16 cellular contexts compared by ENCODE assay signal in genomic region chr3:54157860-54158259, GRCh38. TPM values are rescaled to one million over a fixed set of nuclear protein-coding genes. Genes with fewer than 3 reads are reported as not detected.
A peak's percentile ranks its signal among the peaks of the same experiment; 100 is the strongest.
DNase-seq lines count a peak whose midpoint lies in the region; ATAC-seq and TF ChIP-seq lines count a peak whose summit lies in the region.
"Had no signal": no experiment of that assay in that cellular context is flagged by ENCODE, and none has a peak within 500 bp of the region (broad histone marks: within the 10 kb centered on the region; RNA-seq: fewer than 3 reads in every experiment).

No MANE protein-coding gene starts in this region.

- no peak overlapping the region for H3K4me3 Mint-ChIP-seq in endodermal cell
- H3K4me3 Mint-ChIP-seq in stimulated activated effector memory CD8-positive, alpha-beta T cell treated with anti-CD3 and anti-CD28 coated beads, Interleukin-12 subunit alpha, Interleukin-12 subunit beta, amount 100 ng/mL, for 72 hours: no peak overlapping the region
- H3K4me3 Mint-ChIP-seq in stimulated activated naive B cell treated with anti-CD40 and anti-IgM and Interleukin-4, amounts not matched to agents 10 μg/mL and 1 μg/mL and 100 μg/mL, for 72 hours: no peak overlapping the region
- H3K4me3 Mint-ChIP-seq: CD4-positive, alpha-beta T cell had no signal

- no peaks in the 10 kb centered on the region for H3K27me3 Mint-ChIP-seq in endodermal cell (ENCODE audit: insufficient read depth)
- H3K27me3 Mint-ChIP-seq in stimulated activated naive B cell treated with anti-CD40 and anti-IgM and Interleukin-4, amounts not matched to agents 10 μg/mL and 1 μg/mL and 100 μg/mL, for 72 hours: peaks cover 0 to 5% of the 10 kb centered on the region in 2 donors

- no peak overlapping the region for H3K4me3 ChIP-seq in endodermal cell (ENCODE audit: low read length)
- H3K4me3 ChIP-seq: A549, GM23248 had no signal

- peak overlapping the region; percentile 53 for H3K27ac Mint-ChIP-seq in endodermal cell
- H3K27ac Mint-ChIP-seq in stimulated activated effector memory CD8-positive, alpha-beta T cell treated with anti-CD3 and anti-CD28 coated beads, Interleukin-12 subunit alpha, Interleukin-12 subunit beta, amount 100 ng/mL, for 72 hours: no peak overlapping the region
- no peak overlapping the region for H3K27ac Mint-ChIP-seq in stimulated activated naive B cell treated with anti-CD40 and anti-IgM and Interleukin-4, amounts not matched to agents 10 μg/mL and 1 μg/mL and 100 μg/mL, for 72 hours
- H3K27ac Mint-ChIP-seq: CD4-positive, alpha-beta T cell had no signal

- H3K9ac ChIP-seq in endodermal cell (ENCODE audit: extremely low read depth, low read length, poor library complexity, severe bottlenecking): no peak overlapping the region
- H3K9ac ChIP-seq: GM23248 had no signal

- no peaks in the 10 kb centered on the region for H3K36me3 Mint-ChIP-seq in endodermal cell (ENCODE audit: low read depth)
- H3K36me3 Mint-ChIP-seq in stimulated activated effector memory CD8-positive, alpha-beta T cell treated with anti-CD3 and anti-CD28 coated beads, Interleukin-12 subunit alpha, Interleukin-12 subunit beta, amount 100 ng/mL, for 72 hours: no peaks in the 10 kb centered on the region
- H3K36me3 Mint-ChIP-seq in stimulated activated naive B cell treated with anti-CD40 and anti-IgM and Interleukin-4, amounts not matched to agents 10 μg/mL and 1 μg/mL and 100 μg/mL, for 72 hours: no peaks in the 10 kb centered on the region

- no peaks in the 10 kb centered on the region for H3K9me3 ChIP-seq in endodermal cell (ENCODE audit: control insufficient read depth, low read length)
- H3K9me3 ChIP-seq: A549, Caco-2 had no signal

- no peaks in the 10 kb centered on the region for H3K4me1 ChIP-seq in endodermal cell (ENCODE audit: control insufficient read depth, insufficient read depth, low read length)
- H3K4me1 ChIP-seq: A549, Caco-2 had no signal

- WGBS in endodermal cell (ENCODE audit: insufficient coverage in 1 of 2, insufficient read length in 1 of 2), 2 experiments: 76% methylated on average over 2 of the region's 2 CpGs; no CpG with 5 or more reads in 1 of the 2 experiments

- H3K27me3 ChIP-seq in endodermal cell (ENCODE audit: control insufficient read depth, insufficient read depth, low read length, poor library complexity, severe bottlenecking): no peaks in the 10 kb centered on the region

- no peak for TF ChIP-seq CTCF in endodermal cell (conservative IDR thresholded peaks at IDR 0.05)

- H3K36me3 ChIP-seq in endodermal cell (ENCODE audit: control insufficient read depth, insufficient read depth, low read length): no peaks in the 10 kb centered on the region

- DNase-seq in NCI-H146 (lab: John Stamatoyannopoulos, UW) (peak; percentile 23), NCI-H146 treated with DMSO at 0.1 percent for 48 hours (lab: John Stamatoyannopoulos, UW; ENCODE audit: unreplicated experiment) (no peak), NCI-H69 (lab: John Stamatoyannopoulos, UW) (peak; percentile 68), endodermal cell (no peak), putamen (ENCODE audit: low spot score) (peak; percentile 67), NCI-H2196 (lab: John Stamatoyannopoulos, UW; ENCODE audit: unreplicated experiment) (no peak)
- DNase-seq in stimulated activated effector memory CD8-positive, alpha-beta T cell treated with anti-CD3 and anti-CD28 coated beads, Interleukin-12 subunit alpha, Interleukin-12 subunit beta, amount 100 ng/mL, for 72 hours (ENCODE audit: low spot score in 2 of 2): no peak
- DNase-seq in stimulated activated naive B cell treated with anti-CD40 and anti-IgM and Interleukin-4, amounts not matched to agents 10 μg/mL and 1 μg/mL and 100 μg/mL, for 72 hours: no peak
- DNase-seq: AML-193; Caco-2; CD4-positive, alpha-beta T cell; GM23248; HCEC 1CT had no signal

- ATAC-seq in stimulated activated effector memory CD8-positive, alpha-beta T cell treated with anti-CD3 and anti-CD28 coated beads, Interleukin-12 subunit alpha, Interleukin-12 subunit beta, amount 100 ng/mL, for 72 hours: no peak
- no peak for ATAC-seq in stimulated activated naive B cell treated with anti-CD40 and anti-IgM and Interleukin-4, amounts not matched to agents 10 μg/mL and 1 μg/mL and 100 μg/mL, for 72 hours (replicated peaks)
- ATAC-seq: A549 had no signal

- H3K27ac ChIP-seq in endodermal cell (ENCODE audit: low read depth, low read length): no peak overlapping the region
- H3K27ac ChIP-seq: 22Rv1, A549, C4-2B, GM23248 had no signal

- H3K9me3 Mint-ChIP-seq in endodermal cell: no peaks in the 10 kb centered on the region
- H3K9me3 Mint-ChIP-seq in stimulated activated effector memory CD8-positive, alpha-beta T cell treated with anti-CD3 and anti-CD28 coated beads, Interleukin-12 subunit alpha, Interleukin-12 subunit beta, amount 100 ng/mL, for 72 hours: peaks cover 2% of the 10 kb centered on the region
- H3K9me3 Mint-ChIP-seq in stimulated activated naive B cell treated with anti-CD40 and anti-IgM and Interleukin-4, amounts not matched to agents 10 μg/mL and 1 μg/mL and 100 μg/mL, for 72 hours: peaks cover 0 to 2% of the 10 kb centered on the region in 2 donors
- H3K9me3 Mint-ChIP-seq: CD4-positive, alpha-beta T cell had no signal

- peaks cover 14% of the 10 kb centered on the region for H3K4me1 Mint-ChIP-seq in endodermal cell
- no peaks in the 10 kb centered on the region for H3K4me1 Mint-ChIP-seq in stimulated activated effector memory CD8-positive, alpha-beta T cell treated with anti-CD3 and anti-CD28 coated beads, Interleukin-12 subunit alpha, Interleukin-12 subunit beta, amount 100 ng/mL, for 72 hours
- H3K4me1 Mint-ChIP-seq in stimulated activated naive B cell treated with anti-CD40 and anti-IgM and Interleukin-4, amounts not matched to agents 10 μg/mL and 1 μg/mL and 100 μg/mL, for 72 hours: no peaks in the 10 kb centered on the region

RNA-seq across cellular contexts. Expression of gene CACNA2D3, which starts 35.5 kb away (rescaled TPM):
- under 1 TPM in 1 of 2 donors, not detected in 1; 0.97 TPM for total RNA-seq in endodermal cell
- 0.50 TPM for polyA plus RNA-seq in endodermal cell (2013, experiment 1 of 2)
- 0.41 TPM for polyA plus RNA-seq in endodermal cell (2013, experiment 2 of 2)
- total RNA-seq: Caco-2 had no signal

Comparison
In these comparisons a context has a peak if more than half of its experiments do, and no peak if none do; other contexts are left out.
1. DNase-seq: peak in NCI-H146 (single experiment), NCI-H69 (single experiment) and putamen (single experiment); none in NCI-H146 treated with DMSO at 0.1 percent for 48 hours (single experiment), endodermal cell (single experiment), stimulated activated effector memory CD8-positive, alpha-beta T cell treated with anti-CD3 and anti-CD28 coated beads, Interleukin-12 subunit alpha, Interleukin-12 subunit beta, amount 100 ng/mL, for 72 hours (0 of 2), stimulated activated naive B cell treated with anti-CD40 and anti-IgM and Interleukin-4, amounts not matched to agents 10 μg/mL and 1 μg/mL and 100 μg/mL, for 72 hours (single experiment) and NCI-H2196 (single experiment).